ENCODE assay signal across 27 cellular contexts in the genomic region with DNA sequence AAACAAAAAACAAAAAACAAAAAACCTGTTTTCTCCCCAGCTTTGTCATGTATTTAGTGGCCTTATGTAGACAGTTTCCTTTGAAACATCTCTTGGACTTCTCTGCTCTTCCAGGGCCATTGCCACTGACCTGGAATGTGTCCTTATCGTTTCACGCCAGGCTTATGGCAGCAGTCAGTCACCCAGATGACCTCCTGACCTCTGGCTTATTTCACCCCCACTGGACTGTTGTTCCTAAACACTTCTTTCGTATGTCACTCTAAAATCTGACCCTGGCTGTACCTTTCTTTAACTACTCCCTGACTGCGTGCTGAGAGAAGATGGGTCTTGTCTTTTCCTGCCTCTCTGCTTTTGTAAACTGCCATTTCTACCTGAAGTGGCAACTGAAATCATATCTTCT. TPM values are rescaled to one million over a fixed set of nuclear protein-coding genes. Genes with fewer than 3 reads are reported as not detected.
A peak's percentile ranks its signal among the peaks of the same experiment; 100 is the strongest.
DNase-seq lines count a peak whose midpoint lies in the region; ATAC-seq, FAIRE-seq and TF ChIP-seq lines count a peak whose summit lies in the region.
"Had no signal": no experiment of that assay in that cellular context is flagged by ENCODE, and none has a peak within 500 bp of the region (broad histone marks: within the 10 kb centered on the region; RNA-seq: fewer than 3 reads in every experiment).

No MANE protein-coding gene starts in this region.

- H3K4me1 ChIP-seq in cardiac muscle cell (ENCODE audit: low read depth) (peaks cover 10% of the 10 kb centered on the region), right cardiac atrium (ENCODE audit: control insufficient read depth, insufficient read depth, low read length) (peaks cover 5% of the 10 kb centered on the region), K562 (replicated peaks in 1 of 2; ENCODE audit: control insufficient read depth in 2 of 2, insufficient read depth in 2 of 2, low read length in 2 of 2) (peaks cover 16 to 22% of the 10 kb centered on the region in 2 experiments; a peak in 4 of 5 replicates), ascending aorta (peaks cover 0 to 7% of the 10 kb centered on the region in 2 donors)

- no peak for DNase-seq in activated CD4-positive, alpha-beta T cell treated with anti-CD3 and anti-CD28 coated beads for 36 hours
- no peak for DNase-seq in activated CD4-positive, alpha-beta T cell treated with anti-CD3 and anti-CD28 coated beads for 48 hours
- DNase-seq in cardiac muscle cell (ENCODE audit: low read depth in 1 of 2, low spot score in 1 of 2) (no peak), right cardiac atrium (no peak), K562 (ENCODE audit: extremely low read depth in 1 of 4, low spot score in 3 of 4) (peak; percentile 84 to 94 (median 86)), UCSD-AML1 (lab: John Stamatoyannopoulos, UW; ENCODE audit: unreplicated experiment) (no peak), ascending aorta (ENCODE audit: low spot score in 2 of 2) (no peak)
- DNase-seq in stimulated activated effector memory CD8-positive, alpha-beta T cell treated with anti-CD3 and anti-CD28 coated beads, Interleukin-12 subunit alpha, Interleukin-12 subunit beta, amount 100 ng/mL, for 72 hours (ENCODE audit: low spot score in 2 of 2): no peak
- DNase-seq: activated CD8-positive, alpha-beta memory T cell treated with anti-CD3 and anti-CD28 coated beads, Interleukin-2, amount 50 U/mL, for 48 hours; BE2C; EL; foreskin keratinocyte; H9; hypothalamus; islet precursor cell; Kasumi-1; mammary epithelial cell; NCI-H1048; NCI-H1930; NCI-H226; NCI-H82; SHP77 treated with DMSO at 0.1 percent for 48 hours; stimulated activated CD8-positive, alpha-beta memory T cell treated with anti-CD3 and anti-CD28 coated beads, Interleukin-4, amount 100 ng/mL, for 48 hours had no signal

- H3K27me3 ChIP-seq in cardiac muscle cell (no peaks in the 10 kb centered on the region), right cardiac atrium (ENCODE audit: control insufficient read depth, insufficient read depth) (no peaks in the 10 kb centered on the region), K562 (ENCODE audit: control insufficient read depth in 2 of 2, insufficient read depth in 2 of 2, low read length in 2 of 2) (no peaks in the 10 kb centered on the region), ascending aorta (no peaks in the 10 kb centered on the region)
- H3K27me3 ChIP-seq: BE2C, foreskin keratinocyte had no signal

- no peak overlapping the region; a peak in 1 of 4 replicates for H3K9ac ChIP-seq in K562 (ENCODE audit: insufficient read depth in 1 of 2, low read depth in 2 of 2, low read length in 2 of 2)

- in situ Hi-C loops in K562 (cut with MboI): no loop called here

- H3K9me3 Mint-ChIP-seq in activated CD4-positive, alpha-beta T cell treated with anti-CD3 and anti-CD28 coated beads for 36 hours (ENCODE audit: low read depth): no peaks in the 10 kb centered on the region
- H3K9me3 Mint-ChIP-seq in stimulated activated effector memory CD8-positive, alpha-beta T cell treated with anti-CD3 and anti-CD28 coated beads, Interleukin-12 subunit alpha, Interleukin-12 subunit beta, amount 100 ng/mL, for 72 hours: no peaks in the 10 kb centered on the region
- H3K9me3 Mint-ChIP-seq: H9, WTC11 had no signal

- peak; percentile 87 for FAIRE-seq in K562 (lab: Jason Lieb, UNC)
- FAIRE-seq: bronchial epithelial cell, D721Med had no signal

- no peak for TF ChIP-seq CTCF in cardiac muscle cell (IDR thresholded peaks at IDR 0.05; ENCODE audit: low read depth, low read length)
- TF ChIP-seq CTCF in K562 (IDR thresholded peaks at IDR 0.05 in 2 of 3, conservative IDR thresholded peaks at IDR 0.05 in 1 of 3; ENCODE audit: insufficient read depth in 2 of 3, low read depth in 1 of 3, low read length in 3 of 3): no peak
- TF ChIP-seq CTCF in ascending aorta (IDR thresholded peaks at IDR 0.05): no peak

- intact Hi-C loops in activated CD4-positive, alpha-beta T cell treated with anti-CD3 and anti-CD28 coated beads for 36 hours (cut with DNase I, micrococcal nuclease): loop anchor here in 1 of 2 experiments (5.0 kb wide), 1 partner anchor 421 kb away; no protein-coding TSS in a partner anchor
- intact Hi-C loops in right cardiac atrium (cut with DNase I) (no loop called here), K562 (cut with micrococcal nuclease) (loop anchor here (5.0 kb wide), 1 partner anchor 41 kb away; no protein-coding TSS in a partner anchor), ascending aorta (cut with DNase I) (loop anchor here (10.0 kb wide), 1 partner anchor 428 kb away; no protein-coding TSS in a partner anchor)

- BruUV-seq in K562 (replicated peaks; lab: Mats Ljungman, UMichigan): no TSS peak

- WGBS in right cardiac atrium: 64% methylated on average over 4 of the region's 4 CpGs
- WGBS in K562 (ENCODE audit: insufficient coverage, low coverage, missing lambda C conversion rate): 1% methylated on average over 4 of the region's 4 CpGs

- no peak overlapping the region for H3K4me3 ChIP-seq in cardiac muscle cell
- H3K4me3 ChIP-seq in right cardiac atrium (ENCODE audit: low read length): no peak overlapping the region
- no peak overlapping the region for H3K4me3 ChIP-seq in K562
- no peak overlapping the region for H3K4me3 ChIP-seq in ascending aorta

- H3K9me3 ChIP-seq in cardiac muscle cell (ENCODE audit: low read depth) (no peaks in the 10 kb centered on the region), right cardiac atrium (ENCODE audit: control insufficient read depth, low read length) (no peaks in the 10 kb centered on the region), K562 (replicated peaks; ENCODE audit: control insufficient read depth, insufficient read depth, low read depth, low read length) (no peaks in the 10 kb centered on the region), ascending aorta (no peaks in the 10 kb centered on the region)
- H3K9me3 ChIP-seq: BE2C had no signal

- 0 out of 3 replicates have a peak, but pooled peaks cover 3% of the 10 kb centered on the region for H3K79me2 ChIP-seq in K562 (ENCODE audit: control insufficient read depth, insufficient read depth, low read length)

- CTCF ChIA-PET in activated CD4-positive, alpha-beta T cell treated with anti-CD3 and anti-CD28 coated beads for 36 hours (lab: Charles Lee): no interaction called here
- CTCF ChIA-PET in K562 (lab: Yijun Ruan, JAX; ENCODE audit: low intra/inter-chr PET ratio): interaction anchor here (2.2 kb wide), 1 partner anchor 429 kb away, joined by 9 read pairs; no protein-coding TSS in a partner anchor

- POLR2A ChIA-PET in activated CD4-positive, alpha-beta T cell treated with anti-CD3 and anti-CD28 coated beads for 36 hours (lab: Charles Lee): no interaction called here
- POLR2A ChIA-PET in K562 (lab: Yijun Ruan, JAX): no interaction called here

- H4K20me1 ChIP-seq in K562 (replicated peaks; ENCODE audit: control insufficient read depth, insufficient read depth, low read length): peaks cover 7% of the 10 kb centered on the region

- H3K27ac ChIP-seq in cardiac muscle cell: peak overlapping the region; percentile 40
- H3K27ac ChIP-seq in right cardiac atrium (ENCODE audit: low read length): no peak overlapping the region
- no peak overlapping the region for H3K27ac ChIP-seq in K562 (ENCODE audit: extremely low read depth, low read depth, low read length)
- H3K27ac ChIP-seq in ascending aorta: no peak overlapping the region
- H3K27ac ChIP-seq: foreskin keratinocyte had no signal

- peak overlapping the region; percentile 17; the same call in 1 of the 2 replicates for H3K4me2 ChIP-seq in K562 (ENCODE audit: insufficient read depth, low read length)

- no peak for TF ChIP-seq RAD21 in K562 (CRISPR knock-in tag; conservative IDR thresholded peaks at IDR 0.05 in 1 of 2, IDR thresholded peaks at IDR 0.05 in 1 of 2)

- ATAC-seq in activated CD4-positive, alpha-beta T cell treated with anti-CD3 and anti-CD28 coated beads for 36 hours: no peak
- ATAC-seq in right cardiac atrium: no peak
- peak; percentile 84 for ATAC-seq in K562
- ATAC-seq in stimulated activated effector memory CD8-positive, alpha-beta T cell treated with anti-CD3 and anti-CD28 coated beads, Interleukin-12 subunit alpha, Interleukin-12 subunit beta, amount 100 ng/mL, for 72 hours: no peak
- ATAC-seq: foreskin keratinocyte, WTC11 had no signal

- H3K36me3 Mint-ChIP-seq in activated CD4-positive, alpha-beta T cell treated with anti-CD3 and anti-CD28 coated beads for 36 hours (ENCODE audit: low read depth): peaks cover 56% of the 10 kb centered on the region
- peaks cover 100% of the 10 kb centered on the region for H3K36me3 Mint-ChIP-seq in stimulated activated effector memory CD8-positive, alpha-beta T cell treated with anti-CD3 and anti-CD28 coated beads, Interleukin-12 subunit alpha, Interleukin-12 subunit beta, amount 100 ng/mL, for 72 hours

- H3K4me3 Mint-ChIP-seq in activated CD4-positive, alpha-beta T cell treated with anti-CD3 and anti-CD28 coated beads for 36 hours: no peak overlapping the region
- no peak overlapping the region for H3K4me3 Mint-ChIP-seq in stimulated activated effector memory CD8-positive, alpha-beta T cell treated with anti-CD3 and anti-CD28 coated beads, Interleukin-12 subunit alpha, Interleukin-12 subunit beta, amount 100 ng/mL, for 72 hours
- H3K4me3 Mint-ChIP-seq: H9, WTC11 had no signal

- H3K36me3 ChIP-seq in cardiac muscle cell (no peaks in the 10 kb centered on the region), K562 (ENCODE audit: control insufficient read depth, insufficient read depth, low read length) (peaks cover 42% of the 10 kb centered on the region; the same call in 2 of the 3 replicates), ascending aorta (peaks cover 0 to 18% of the 10 kb centered on the region in 2 donors)
- H3K36me3 ChIP-seq: BE2C had no signal

- no peaks in the 10 kb centered on the region for H3K27me3 Mint-ChIP-seq in activated CD4-positive, alpha-beta T cell treated with anti-CD3 and anti-CD28 coated beads for 36 hours

- H2AFZ ChIP-seq in K562 (ENCODE audit: low read depth, low read length): no peak overlapping the region

- peak overlapping the region; percentile 53 for H3K27ac Mint-ChIP-seq in activated CD4-positive, alpha-beta T cell treated with anti-CD3 and anti-CD28 coated beads for 36 hours
- peak overlapping the region; percentile 89 for H3K27ac Mint-ChIP-seq in stimulated activated effector memory CD8-positive, alpha-beta T cell treated with anti-CD3 and anti-CD28 coated beads, Interleukin-12 subunit alpha, Interleukin-12 subunit beta, amount 100 ng/mL, for 72 hours
- H3K27ac Mint-ChIP-seq: WTC11 had no signal

- peaks cover 50% of the 10 kb centered on the region for H3K4me1 Mint-ChIP-seq in activated CD4-positive, alpha-beta T cell treated with anti-CD3 and anti-CD28 coated beads for 36 hours
- peaks cover 59% of the 10 kb centered on the region for H3K4me1 Mint-ChIP-seq in stimulated activated effector memory CD8-positive, alpha-beta T cell treated with anti-CD3 and anti-CD28 coated beads, Interleukin-12 subunit alpha, Interleukin-12 subunit beta, amount 100 ng/mL, for 72 hours

- no peak for TF ChIP-seq POLR2A in K562 (conservative IDR thresholded peaks at IDR 0.05)

- TF ChIP-seq EP300 in K562 (IDR thresholded peaks at IDR 0.05; ENCODE audit: low read length): peak; percentile 85

- no peaks in the 10 kb centered on the region for H3K9me1 ChIP-seq in K562 (ENCODE audit: control insufficient read depth, insufficient read depth, low read length)

RNA-seq across cellular contexts. Expression of a gene that starts 9.1 kb away (rescaled TPM):
- 100 to 1,000 TPM; 106 to 155 TPM for total RNA-seq in activated CD4-positive, alpha-beta T cell treated with anti-CD3 and anti-CD28 coated beads for 36 hours
- 14.4 TPM in 2 replicates for total RNA-seq in cardiac muscle cell
- polyA plus RNA-seq in cardiac muscle cell: 14.2 and 19.0 TPM in 2 replicates
- 10 to 100 TPM; 61.0 to 67.5 (median 62.9) TPM for total RNA-seq in right cardiac atrium
- 40.1 TPM for polyA plus RNA-seq in right cardiac atrium
- 123 and 174 TPM in 2 replicates for total RNA-seq in K562 (2011; cell fraction: chromatin; rRNA removed; ENCODE audit: low replicate concordance)
- 65.5 and 71.3 TPM in 2 replicates for total RNA-seq in K562 (2011; cell fraction: nucleolus; rRNA removed)
- 91.4 and 121 TPM in 2 replicates for total RNA-seq in K562 (2011; cell fraction: nucleoplasm; rRNA removed)
- total RNA-seq in K562 (2014; rRNA removed): 47.4 and 57.4 TPM in 2 replicates
- total RNA-seq in K562 (2014; rRNA removed; fragmentation: Illumina TruSeq; extraction: Trizol): 69.1 and 93.7 TPM in 2 replicates
- total RNA-seq in K562 (2015; rRNA removed; fragmentation: Illumina TruSeq; extraction: Trizol): 66.6 and 74.1 TPM in 2 replicates
- 53.5 and 59.1 TPM in 2 replicates for total RNA-seq in K562 (2021)
- polyA plus RNA-seq in K562 (2011; rRNA removed): 65.2 and 70.3 TPM in 2 replicates
- polyA plus RNA-seq in K562 (2011; cell fraction: cytosol; rRNA removed): 20.6 and 40.3 TPM in 2 replicates
- 190 and 230 TPM in 2 replicates for polyA plus RNA-seq in K562 (2011; cell fraction: nucleus; rRNA removed)
- polyA plus RNA-seq in K562 (2012): 66.1 and 79.9 TPM in 2 replicates
- 69.4 and 79.8 TPM in 2 replicates for polyA plus RNA-seq in K562 (2014; fragmentation: Illumina TruSeq; extraction: Trizol)
- polyA plus RNA-seq in K562 (2014; fragmentation: Nextera tagmentation; extraction: Ambion mirVana): 10 to 100 TPM; 62.7 to 87.7 TPM
- 71.0 and 82.8 TPM in 2 replicates for polyA plus RNA-seq in K562 (2014; rRNA removed)
- polyA minus RNA-seq in K562 (2011; rRNA and poly(A)+ RNA removed): 67.2 and 83.5 TPM in 2 replicates
- 24.7 and 31.0 TPM in 2 replicates for polyA minus RNA-seq in K562 (2011; cell fraction: cytosol; rRNA and poly(A)+ RNA removed)
- 64.2 and 87.4 TPM in 2 replicates for polyA minus RNA-seq in K562 (2011; cell fraction: nucleus; rRNA and poly(A)+ RNA removed)
- total RNA-seq in ascending aorta: 45.8 TPM
- total RNA-seq: OCI-LY7 had no signal

Comparison
In these comparisons a context has a peak if more than half of its experiments do, and no peak if none do; other contexts are left out.
1. DNase-seq: peak in K562 (4 of 4); none in activated CD4-positive, alpha-beta T cell treated with anti-CD3 and anti-CD28 coated beads for 36 hours (single experiment), activated CD4-positive, alpha-beta T cell treated with anti-CD3 and anti-CD28 coated beads for 48 hours (single experiment), cardiac muscle cell (0 of 2), right cardiac atrium (0 of 3), stimulated activated effector memory CD8-positive, alpha-beta T cell treated with anti-CD3 and anti-CD28 coated beads, Interleukin-12 subunit alpha, Interleukin-12 subunit beta, amount 100 ng/mL, for 72 hours (0 of 2), UCSD-AML1 (single experiment) and ascending aorta (0 of 2).
2. intact Hi-C loops: an anchor here in K562 (5.0 kb wide) and ascending aorta (10.0 kb wide); none called in right cardiac atrium.